ENCODE assay signal across 18 cellular contexts in genomic region chr19:6731822-6732221, GRCh38. TPM values are rescaled to one million over a fixed set of nuclear protein-coding genes. Genes with fewer than 3 reads are reported as not detected.
"Had no signal": no experiment of that assay in that cellular context is flagged by ENCODE, and none has a peak within 500 bp of the region (broad histone marks: within the 10 kb centered on the region; RNA-seq: fewer than 3 reads in every experiment).

No MANE protein-coding gene starts in this region.

- H3K27me3 ChIP-seq: dorsolateral prefrontal cortex, left lung, neutrophil, testis, transverse colon had no signal

- H3K4me3 ChIP-seq: dorsolateral prefrontal cortex, left lung, lung, testis, transverse colon had no signal

- ATAC-seq: left lung; naive thymus-derived CD4-positive, alpha-beta T cell; stimulated activated memory B cell treated with anti-CD40 and anti-IgM and Interleukin-4, amounts not matched to agents 10 μg/mL and 1 μg/mL and 100 μg/mL, for 72 hours had no signal

- DNase-seq: cortex of kidney; dorsolateral prefrontal cortex; effector CD8-positive, alpha-beta T cell; foreskin melanocyte; head of caudate nucleus; hippocampal formation; kidney glomerular epithelial cell; mesendoderm; naive thymus-derived CD4-positive, alpha-beta T cell; nephron progenitor cell; stimulated activated CD4-positive, alpha-beta T cell treated with anti-CD3 and anti-CD28 coated beads, Interleukin-4, amount 100 ng/mL, for 1 hour; testis; transverse colon had no signal

- H3K9me3 ChIP-seq: left lung, neutrophil, testis, transverse colon had no signal

- H3K36me3 ChIP-seq: transverse colon had no signal

- H3K27ac ChIP-seq: dorsolateral prefrontal cortex, left lung, neutrophil, testis had no signal

RNA-seq across cellular contexts. Expression of gene C3, which starts 11.4 kb away (rescaled TPM):
- polyA plus RNA-seq: naive thymus-derived CD4-positive, alpha-beta T cell had no signal

RNA-seq across cellular contexts. Expression of gene SH2D3A, which starts 35.4 kb away (rescaled TPM):
- total RNA-seq: osteocyte had no signal

RNA-seq across cellular contexts. Expression of gene VAV1, which starts 40.7 kb away (rescaled TPM):
- total RNA-seq: osteocyte had no signal
